Comparison of ENCODE assay signal across 23 cellular contexts in genomic region chr6:119552016-119552415, GRCh38.
"Had no signal": no experiment of that assay in that cellular context is flagged by ENCODE, and none has a peak within 500 bp of the region (broad histone marks: within the 10 kb centered on the region; RNA-seq: fewer than 3 reads in every experiment).

No MANE protein-coding gene starts in this region.

- ATAC-seq: effector memory CD8-positive, alpha-beta T cell; heart left ventricle; left colon; left ventricle myocardium superior; natural killer cell treated with Interleukin-12 subunit alpha and Interleukin-12 subunit beta and Interleukin-15 and Interleukin-18, amount 100 ng/mL, for 72 hours; psoas muscle; right lobe of liver; stimulated activated naive CD8-positive, alpha-beta T cell treated with anti-CD3 and anti-CD28 coated beads, Interleukin-15, amount 100 ng/mL, for 72 hours; upper lobe of right lung had no signal

- H3K9me3 ChIP-seq: esophagus muscularis mucosa, psoas muscle, right lobe of liver, testis, tibial nerve, upper lobe of right lung, vagina had no signal

- H3K9me3 Mint-ChIP-seq: effector memory CD8-positive, alpha-beta T cell had no signal

- H3K4me3 ChIP-seq: esophagus muscularis mucosa, heart left ventricle, lung, psoas muscle, right lobe of liver, testis, tibial nerve, upper lobe of right lung, vagina had no signal

- H3K27ac Mint-ChIP-seq: effector memory CD8-positive, alpha-beta T cell; natural killer cell treated with Interleukin-12 subunit alpha and Interleukin-12 subunit beta and Interleukin-15 and Interleukin-18, amount 100 ng/mL, for 72 hours; stimulated activated naive B cell treated with anti-CD40 and anti-IgM and Interleukin-4, amounts not matched to agents 10 μg/mL and 1 μg/mL and 100 μg/mL, for 72 hours; stimulated activated naive CD8-positive, alpha-beta T cell treated with anti-CD3 and anti-CD28 coated beads, Interleukin-15, amount 100 ng/mL, for 72 hours had no signal

- H3K4me1 ChIP-seq: esophagus muscularis mucosa, heart left ventricle, psoas muscle, right lobe of liver, testis, tibial nerve, upper lobe of right lung, vagina had no signal

- H3K27me3 Mint-ChIP-seq: natural killer cell treated with Interleukin-12 subunit alpha and Interleukin-12 subunit beta and Interleukin-15 and Interleukin-18, amount 100 ng/mL, for 72 hours; stimulated activated naive B cell treated with anti-CD40 and anti-IgM and Interleukin-4, amounts not matched to agents 10 μg/mL and 1 μg/mL and 100 μg/mL, for 72 hours had no signal

- DNase-seq: effector memory CD8-positive, alpha-beta T cell; foreskin melanocyte; heart left ventricle; hippocampal formation; left colon; left ventricle myocardium superior; mesenchymal stem cell; midbrain; psoas muscle; retina; right lobe of liver; stimulated activated CD4-positive, alpha-beta T cell treated with anti-CD3 and anti-CD28 coated beads, Interleukin-2, amount 100 ng/mL, for 24 hours; stimulated activated CD4-positive, alpha-beta T cell treated with anti-CD3 and anti-CD28 coated beads, Interleukin-4, amount 100 ng/mL, for 4 hours; stimulated activated naive B cell treated with anti-CD40 and anti-IgM and Interleukin-4, amounts not matched to agents 10 μg/mL and 1 μg/mL and 100 μg/mL, for 72 hours; stimulated activated naive CD8-positive, alpha-beta T cell treated with anti-CD3 and anti-CD28 coated beads, Interleukin-15, amount 100 ng/mL, for 72 hours; testis; upper lobe of right lung had no signal

- H3K4me1 Mint-ChIP-seq: stimulated activated naive CD8-positive, alpha-beta T cell treated with anti-CD3 and anti-CD28 coated beads, Interleukin-15, amount 100 ng/mL, for 72 hours had no signal

- H3K4me3 Mint-ChIP-seq: effector memory CD8-positive, alpha-beta T cell; natural killer cell treated with Interleukin-12 subunit alpha and Interleukin-12 subunit beta and Interleukin-15 and Interleukin-18, amount 100 ng/mL, for 72 hours; stimulated activated naive B cell treated with anti-CD40 and anti-IgM and Interleukin-4, amounts not matched to agents 10 μg/mL and 1 μg/mL and 100 μg/mL, for 72 hours; stimulated activated naive CD8-positive, alpha-beta T cell treated with anti-CD3 and anti-CD28 coated beads, Interleukin-15, amount 100 ng/mL, for 72 hours had no signal

- H3K27me3 ChIP-seq: esophagus muscularis mucosa, heart left ventricle, right lobe of liver, testis, tibial nerve, upper lobe of right lung, vagina had no signal

- H3K36me3 ChIP-seq: esophagus muscularis mucosa, heart left ventricle, right lobe of liver, tibial nerve, upper lobe of right lung, vagina had no signal

- H3K27ac ChIP-seq: epithelial cell of prostate, esophagus muscularis mucosa, heart left ventricle, psoas muscle, right lobe of liver, testis, tibial nerve, upper lobe of right lung, vagina had no signal
